32 cellular contexts compared by ENCODE assay signal in the genomic region with DNA sequence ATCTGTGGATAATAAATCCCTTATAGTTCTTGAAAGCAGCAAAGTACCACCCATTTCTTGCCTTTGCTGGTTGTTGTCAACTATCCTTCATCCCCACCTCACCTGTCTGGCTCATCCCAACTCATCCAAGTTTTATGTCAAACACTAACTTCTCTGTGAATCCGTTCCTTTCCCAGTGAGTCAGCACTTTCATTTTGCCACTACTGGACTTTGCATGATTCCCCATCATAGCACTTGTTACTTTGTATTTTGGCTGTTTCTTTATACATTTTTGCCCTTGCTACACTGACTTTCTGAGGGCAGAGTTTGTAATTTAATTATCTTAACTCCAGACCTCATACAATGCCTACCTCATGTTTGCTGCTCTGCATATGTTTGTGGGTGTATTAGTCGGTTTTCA.
"Had no signal": no experiment of that assay in that cellular context is flagged by ENCODE, and none has a peak within 500 bp of the region (broad histone marks: within the 10 kb centered on the region; RNA-seq: fewer than 3 reads in every experiment).

No MANE protein-coding gene starts in this region.

- H3K27ac ChIP-seq: adrenal gland, breast epithelium, cardiac muscle cell, colonic mucosa, esophagus squamous epithelium, gastroesophageal sphincter had no signal

- DNase-seq: activated CD4-positive, alpha-beta memory T cell treated with anti-CD3 and anti-CD28 coated beads for 36 hours; activated CD4-positive, alpha-beta T cell treated with anti-CD3 and anti-CD28 coated beads for 36 hours; activated CD4-positive, alpha-beta T cell treated with anti-CD3 and anti-CD28 coated beads, Interleukin-2, amount 10 ng/mL, durations not matched to agents 24 days and 14 days; activated CD4-positive, CD25-positive, alpha-beta regulatory T cell; activated CD4-positive, CD25-positive, alpha-beta regulatory T cell treated with anti-CD3 and anti-CD28 coated beads, Interleukin-2, amount 50 U/mL, for 72 hours; activated CD8-positive, alpha-beta memory T cell treated with anti-CD3 and anti-CD28 coated beads, Interleukin-2, amount 10 ng/mL, durations not matched to agents 7 days and 5 days; activated CD8-positive, alpha-beta memory T cell treated with anti-CD3 and anti-CD28 coated beads, Interleukin-2, amount 50 U/mL, for 4 hours; activated CD8-positive, alpha-beta T cell treated with anti-CD3 and anti-CD28 coated beads, Interleukin-2, amount 10 ng/mL, durations not matched to agents 7 days and 5 days; activated effector memory CD4-positive, alpha-beta T cell treated with anti-CD3 and anti-CD28 coated beads, Interleukin-2, amount 50 U/mL, for 16 hours; activated naive CD4-positive, alpha-beta T cell treated with anti-CD3 and anti-CD28 coated beads for 36 hours; activated naive CD8-positive, alpha-beta T cell treated with anti-CD3 and anti-CD28 coated beads for 36 hours; activated naive CD8-positive, alpha-beta T cell treated with anti-CD3 and anti-CD28 coated beads, Interleukin-2, amount 50 U/mL, for 24 hours; activated T-cell treated with anti-CD3 and anti-CD28 coated beads, Interleukin-2, amount 50 U/mL, for 1 hour; activated T-cell treated with anti-CD3 and anti-CD28 coated beads, Interleukin-2, amount 50 U/mL, for 48 hours; adrenal gland; amygdala; aorta; central memory CD4-positive, alpha-beta T cell; cerebellar nuclear complex; colonic mucosa; effector memory CD4-positive, alpha-beta T cell; endodermal cell; erythroblast; esophagus squamous epithelium; foreskin melanocyte; head of caudate nucleus; T-cell; T-helper 17 cell; T1000 had no signal

- ATAC-seq: activated CD4-positive, alpha-beta T cell treated with anti-CD3 and anti-CD28 coated beads for 36 hours; activated CD8-positive, alpha-beta memory T cell treated with anti-CD3 and anti-CD28 coated beads, Interleukin-2, amount 10 ng/mL, durations not matched to agents 7 days and 5 days; activated CD8-positive, alpha-beta T cell treated with anti-CD3 and anti-CD28 coated beads, Interleukin-2, amount 10 ng/mL, durations not matched to agents 7 days and 5 days; activated naive CD8-positive, alpha-beta T cell treated with anti-CD3 and anti-CD28 coated beads, Interleukin-2, amount 50 U/mL, for 24 hours; gastroesophageal sphincter; T-cell; T-helper 17 cell had no signal

- H3K9me3 ChIP-seq: adrenal gland, breast epithelium, colonic mucosa, esophagus squamous epithelium, gastroesophageal sphincter had no signal

- H3K36me3 ChIP-seq: adrenal gland, breast epithelium, cardiac muscle cell, colonic mucosa, esophagus squamous epithelium, gastroesophageal sphincter had no signal

- H3K4me3 ChIP-seq: adrenal gland, breast epithelium, cardiac muscle cell, colonic mucosa, esophagus squamous epithelium, gastroesophageal sphincter had no signal

- H3K4me1 ChIP-seq: adrenal gland, breast epithelium, colonic mucosa, gastroesophageal sphincter had no signal

- H3K27me3 ChIP-seq: adrenal gland, breast epithelium, cardiac muscle cell, colonic mucosa, gastroesophageal sphincter had no signal
